Comparison of ENCODE assay signal across 13 cellular contexts in the genomic region with DNA sequence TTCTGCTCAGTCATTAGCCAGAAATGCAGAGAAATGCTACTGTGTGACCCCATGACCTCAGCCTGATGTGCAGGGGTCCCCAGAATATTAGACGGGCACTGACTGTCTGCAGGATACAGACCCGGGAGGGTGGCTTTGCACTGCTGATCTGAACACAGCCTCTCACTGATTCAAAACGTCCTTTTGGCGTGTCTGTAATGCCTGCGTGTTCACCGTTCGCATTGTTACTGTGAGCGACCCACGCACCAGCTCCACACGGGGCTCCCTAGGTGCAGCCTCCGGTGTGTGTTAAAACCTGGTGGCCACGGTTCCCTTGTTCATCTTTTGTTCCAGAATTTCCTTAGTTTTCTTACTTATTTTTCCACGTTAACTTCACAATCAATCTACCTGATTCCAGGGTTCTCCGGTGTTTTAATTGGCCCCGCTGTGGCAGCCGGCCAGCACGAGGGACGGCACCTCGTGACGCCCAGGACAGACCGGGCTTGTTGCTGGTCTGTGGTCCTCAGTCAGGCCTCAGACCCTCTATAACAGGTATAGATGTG. TPM values are rescaled to one million over a fixed set of nuclear protein-coding genes. Genes with fewer than 3 reads are reported as not detected.
A peak's percentile ranks its signal among the peaks of the same experiment; 100 is the strongest.
DNase-seq lines count a peak whose midpoint lies in the region; ATAC-seq and TF ChIP-seq lines count a peak whose summit lies in the region.
"Had no signal": no experiment of that assay in that cellular context is flagged by ENCODE, and none has a peak within 500 bp of the region (broad histone marks: within the 10 kb centered on the region; RNA-seq: fewer than 3 reads in every experiment).

No MANE protein-coding gene starts in this region.

- no peak overlapping the region for H3K4me3 Mint-ChIP-seq in activated CD4-positive, alpha-beta T cell treated with anti-CD3 and anti-CD28 coated beads, Interleukin-2, amount 10 ng/mL, durations not matched to agents 24 days and 14 days
- H3K4me3 Mint-ChIP-seq: dendritic cell treated with granulocyte-macrophage colony-stimulating factor and Interleukin-4, amounts not matched to agents 40 ng/mL and 50 ng/mL, for 4 days had no signal

- 49% methylated on average over 17 of the region's 21 CpGs for WGBS in right lobe of liver (ENCODE audit: insufficient coverage, low coverage, low lambda C conversion rate, missing lambda C conversion rate)
- 90 to 91% (median 91%) methylated on average over 21 of the region's 21 CpGs for WGBS in stomach, 5 donors

- peaks cover 27% of the 10 kb centered on the region for H3K4me1 Mint-ChIP-seq in activated CD4-positive, alpha-beta T cell treated with anti-CD3 and anti-CD28 coated beads, Interleukin-2, amount 10 ng/mL, durations not matched to agents 24 days and 14 days

- TF ChIP-seq POLR2A in right lobe of liver (IDR thresholded peaks at IDR 0.05) = no peak
- TF ChIP-seq POLR2A in stomach (IDR thresholded peaks at IDR 0.05) = no peak

- intact Hi-C loops in activated CD4-positive, alpha-beta T cell treated with anti-CD3 and anti-CD28 coated beads, Interleukin-2, amount 10 ng/mL, durations not matched to agents 24 days and 14 days (cut with micrococcal nuclease) = loop anchor here (5.0 kb wide), 1 partner anchor 192 kb away; a partner anchor contains a TSS
- intact Hi-C loops in right lobe of liver (cut with DNase I) = no loop called here
- intact Hi-C loops in stomach (cut with DNase I; ENCODE audit: low total_unique reads) = no loop called here

- no peaks in the 10 kb centered on the region for H3K27me3 Mint-ChIP-seq in activated CD4-positive, alpha-beta T cell treated with anti-CD3 and anti-CD28 coated beads, Interleukin-2, amount 10 ng/mL, durations not matched to agents 24 days and 14 days
- H3K27me3 Mint-ChIP-seq: activated B cell treated with CpG ODN at 0.5 μM for 24 hours had no signal

- no peaks in the 10 kb centered on the region for H3K9me3 ChIP-seq in right lobe of liver
- no peaks in the 10 kb centered on the region for H3K9me3 ChIP-seq in stomach
- H3K9me3 ChIP-seq: prostate gland had no signal

- DNase-seq in activated T-cell treated with anti-CD3 and anti-CD28 coated beads, Interleukin-2, amount 50 U/mL, for 1 hour = peak; percentile 17
- DNase-seq in activated T-cell treated with anti-CD3 and anti-CD28 coated beads for 4 hours = no peak
- DNase-seq in activated CD4-positive, alpha-beta T cell treated with anti-CD3 and anti-CD28 coated beads, Interleukin-2, amount 10 ng/mL, durations not matched to agents 24 days and 14 days = no peak
- DNase-seq in right lobe of liver = peak in 2 of 3 donors; percentile 31 to 65
- peak; percentile 20 for DNase-seq in stomach
- no peak for DNase-seq in GM19240 (ENCODE audit: insufficient read length, low spot score)
- DNase-seq: NCI-H524, SHP77 had no signal

- H3K36me3 Mint-ChIP-seq in activated CD4-positive, alpha-beta T cell treated with anti-CD3 and anti-CD28 coated beads, Interleukin-2, amount 10 ng/mL, durations not matched to agents 24 days and 14 days (ENCODE audit: low read depth) = peaks cover 11% of the 10 kb centered on the region

- peaks cover 0 to 32% (median 9%) of the 10 kb centered on the region in 4 donors for H3K4me1 ChIP-seq in right lobe of liver
- H3K4me1 ChIP-seq in stomach = peaks cover 58 to 95% (median 84%) of the 10 kb centered on the region in 4 donors

- TF ChIP-seq CTCF in right lobe of liver (IDR thresholded peaks at IDR 0.05) (no peak), stomach (IDR thresholded peaks at IDR 0.05) (no peak)

- H3K27ac Mint-ChIP-seq in activated CD4-positive, alpha-beta T cell treated with anti-CD3 and anti-CD28 coated beads, Interleukin-2, amount 10 ng/mL, durations not matched to agents 24 days and 14 days = peak overlapping the region; percentile 74
- H3K27ac Mint-ChIP-seq: activated B cell treated with CpG ODN at 0.5 μM for 24 hours; dendritic cell treated with granulocyte-macrophage colony-stimulating factor and Interleukin-4, amounts not matched to agents 40 ng/mL and 50 ng/mL, for 4 days had no signal

- H3K36me3 ChIP-seq in right lobe of liver (no peaks in the 10 kb centered on the region), stomach (no peaks in the 10 kb centered on the region)
- H3K36me3 ChIP-seq: prostate gland had no signal

- TF ChIP-seq EP300 in stomach (IDR thresholded peaks at IDR 0.05) = no peak

- H3K27ac ChIP-seq in right lobe of liver = peak overlapping the region; percentile 21 to 76 (median 55)
- H3K27ac ChIP-seq in stomach = peak overlapping the region in 4 of 5 donors; percentile 84 to 92 (median 86)
- H3K27ac ChIP-seq: prostate gland had no signal

- H3K9me3 Mint-ChIP-seq in activated CD4-positive, alpha-beta T cell treated with anti-CD3 and anti-CD28 coated beads, Interleukin-2, amount 10 ng/mL, durations not matched to agents 24 days and 14 days = no peaks in the 10 kb centered on the region
- H3K9me3 Mint-ChIP-seq: activated B cell treated with CpG ODN at 0.5 μM for 24 hours; dendritic cell treated with granulocyte-macrophage colony-stimulating factor and Interleukin-4, amounts not matched to agents 40 ng/mL and 50 ng/mL, for 4 days had no signal

- no peaks in the 10 kb centered on the region for H3K27me3 ChIP-seq in right lobe of liver
- no peaks in the 10 kb centered on the region for H3K27me3 ChIP-seq in stomach

- H3K4me3 ChIP-seq in right lobe of liver (peak overlapping the region; percentile 33 to 59 (median 57)), stomach (no peak overlapping the region)
- H3K4me3 ChIP-seq: prostate gland had no signal

- peak in 3 of 4 donors; percentile 8 to 42 (median 15) for ATAC-seq in right lobe of liver
- ATAC-seq in GM18909 (IDR thresholded peaks at IDR 0.05; ENCODE audit: poor library complexity, unreplicated experiment) = no peak
- no peak for ATAC-seq in GM18861 (IDR thresholded peaks at IDR 0.05; ENCODE audit: unreplicated experiment)

RNA-seq across cellular contexts. Expression of a gene that starts 32.0 kb away (rescaled TPM):
- total RNA-seq in activated CD4-positive, alpha-beta T cell treated with anti-CD3 and anti-CD28 coated beads, Interleukin-2, amount 10 ng/mL, durations not matched to agents 24 days and 14 days = 20.7 and 21.6 TPM in 2 replicates
- total RNA-seq in right lobe of liver (100 to 1,000 TPM in 3 of 6 experiments, 10 to 100 TPM in 3; 41.9 to 138 (median 99.9) TPM), stomach (100 to 1,000 TPM in 1 of 5 donors, 10 to 100 TPM in 4; 12.8 to 224 (median 63.9) TPM)
- polyA plus RNA-seq in stomach = 10 to 100 TPM; 20.1 to 54.6 (median 40.6) TPM

RNA-seq across cellular contexts. Expression of a gene that starts 44.6 kb away (rescaled TPM):
- total RNA-seq in activated CD4-positive, alpha-beta T cell treated with anti-CD3 and anti-CD28 coated beads, Interleukin-2, amount 10 ng/mL, durations not matched to agents 24 days and 14 days = 190 and 200 TPM in 2 replicates
- total RNA-seq in right lobe of liver = 10 to 100 TPM; 74.8 to 85.5 (median 79.4) TPM
- total RNA-seq in stomach = 100 to 1,000 TPM in 3 of 5 donors, 10 to 100 TPM in 2; 85.0 to 415 (median 227) TPM
- 10 to 100 TPM; 72.7 to 90.4 (median 83.5) TPM for polyA plus RNA-seq in stomach

Comparison
In these comparisons a context has a peak if more than half of its experiments do, and no peak if none do; other contexts are left out.
1. DNase-seq: peak in activated T-cell treated with anti-CD3 and anti-CD28 coated beads, Interleukin-2, amount 50 U/mL, for 1 hour (single experiment), right lobe of liver (2 of 3) and stomach (single experiment); none in activated T-cell treated with anti-CD3 and anti-CD28 coated beads for 4 hours (single experiment), activated CD4-positive, alpha-beta T cell treated with anti-CD3 and anti-CD28 coated beads, Interleukin-2, amount 10 ng/mL, durations not matched to agents 24 days and 14 days (single experiment) and GM19240 (single experiment).
2. ATAC-seq: peak in right lobe of liver (3 of 4); none in GM18909 (single experiment) and GM18861 (single experiment).
3. H3K4me3 ChIP-seq: peak in right lobe of liver (3 of 3); none in stomach (0 of 4).